In genomic region chr12:40054554-40055226, GRCh38 we compare ENCODE assay signal across 12 cellular contexts. TPM values are rescaled to one million over a fixed set of nuclear protein-coding genes. Genes with fewer than 3 reads are reported as not detected.
A peak's percentile ranks its signal among the peaks of the same experiment; 100 is the strongest.
DNase-seq lines count a peak whose midpoint lies in the region; ATAC-seq and TF ChIP-seq lines count a peak whose summit lies in the region.
"Had no signal": no experiment of that assay in that cellular context is flagged by ENCODE, and none has a peak within 500 bp of the region (broad histone marks: within the 10 kb centered on the region; RNA-seq: fewer than 3 reads in every experiment).

No MANE protein-coding gene starts in this region.

- intact Hi-C loops in heart right ventricle (cut with DNase I) (loop anchor here in 2 of 10 donors (5.0 to 10.0 kb wide), 2 partner anchors 42 to 50 kb away; partner anchors contain the start of gene SLC2A13 (in 1 of the 2)), sciatic nerve (cut with DNase I) (no loop called here), thyroid gland (cut with DNase I) (no loop called here)
- intact Hi-C loops in activated CD4-positive, alpha-beta T cell treated with anti-CD3 and anti-CD28 coated beads, Interleukin-2, amount 10 ng/mL, durations not matched to agents 24 days and 14 days (cut with micrococcal nuclease), result no loop called here

- no peak for TF ChIP-seq POLR2A in thyroid gland (IDR thresholded peaks at IDR 0.05)

- no peaks in the 10 kb centered on the region for H3K9me3 Mint-ChIP-seq in activated CD4-positive, alpha-beta T cell treated with anti-CD3 and anti-CD28 coated beads, Interleukin-2, amount 10 ng/mL, durations not matched to agents 24 days and 14 days
- H3K9me3 Mint-ChIP-seq: nephron had no signal

- peak; percentile 74 for DNase-seq in GM03348 (ENCODE audit: low spot score)
- DNase-seq in heart right ventricle, result peak in 1 of 2 donors; percentile 20
- DNase-seq in sciatic nerve (ENCODE audit: low spot score), result no peak
- no peak for DNase-seq in SKM-1 treated with dmso at 0.1 percent for 144 hours (lab: John Stamatoyannopoulos, UW; ENCODE audit: unreplicated experiment)
- DNase-seq in activated CD4-positive, alpha-beta T cell treated with anti-CD3 and anti-CD28 coated beads, Interleukin-2, amount 10 ng/mL, durations not matched to agents 24 days and 14 days, result no peak
- DNase-seq in HAP-1 (ENCODE audit: low spot score in 2 of 2), result no peak
- no peak for DNase-seq in thyroid gland
- DNase-seq: activated naive CD4-positive, alpha-beta T cell treated with Interleukin-2 at 50 U/mL for 16 hours; GF-D8; NCI-H345 had no signal

- H3K4me3 ChIP-seq in WI38 (ENCODE audit: low read depth, low read length), result peak overlapping the region; percentile 21; the same call in 1 of the 2 replicates
- peak overlapping the region in 6 of 10 donors; percentile 1 to 28 (median 6) for H3K4me3 ChIP-seq in heart right ventricle
- no peak overlapping the region for H3K4me3 ChIP-seq in HAP-1
- no peak overlapping the region for H3K4me3 ChIP-seq in thyroid gland (replicated peaks in 1 of 3)

- ATAC-seq in heart right ventricle, result peak; percentile 66 to 93 (median 74)
- ATAC-seq in sciatic nerve, result peak; percentile 75

- peaks cover 0 to 30% (median 10%) of the 10 kb centered on the region in 9 donors for H3K4me1 ChIP-seq in heart right ventricle
- H3K4me1 ChIP-seq in HAP-1, result no peaks in the 10 kb centered on the region
- H3K4me1 ChIP-seq in thyroid gland, result no peaks in the 10 kb centered on the region

- H3K27me3 ChIP-seq in heart right ventricle, result no peaks in the 10 kb centered on the region
- no peaks in the 10 kb centered on the region for H3K27me3 ChIP-seq in HAP-1 (ENCODE audit: low read depth)
- no peaks in the 10 kb centered on the region for H3K27me3 ChIP-seq in thyroid gland

- no peak overlapping the region for H3K4me3 Mint-ChIP-seq in activated CD4-positive, alpha-beta T cell treated with anti-CD3 and anti-CD28 coated beads, Interleukin-2, amount 10 ng/mL, durations not matched to agents 24 days and 14 days
- H3K4me3 Mint-ChIP-seq: nephron had no signal

- H3K9me3 ChIP-seq in heart right ventricle (no peaks in the 10 kb centered on the region), HAP-1 (no peaks in the 10 kb centered on the region), thyroid gland (no peaks in the 10 kb centered on the region)

- WGBS in heart right ventricle, 2 donors, result 48 to 53% methylated on average over 6 of the region's 6 CpGs
- 67 to 69% methylated on average over 6 of the region's 6 CpGs for WGBS in thyroid gland, 2 donors

- H3K27ac ChIP-seq in heart right ventricle, result peak overlapping the region in 9 of 10 donors; percentile 24 to 73 (median 69)
- H3K27ac ChIP-seq in thyroid gland, result no peak overlapping the region

- H3K27ac Mint-ChIP-seq in activated CD4-positive, alpha-beta T cell treated with anti-CD3 and anti-CD28 coated beads, Interleukin-2, amount 10 ng/mL, durations not matched to agents 24 days and 14 days, result no peak overlapping the region
- H3K27ac Mint-ChIP-seq: nephron had no signal

- H3K27me3 Mint-ChIP-seq in activated CD4-positive, alpha-beta T cell treated with anti-CD3 and anti-CD28 coated beads, Interleukin-2, amount 10 ng/mL, durations not matched to agents 24 days and 14 days, result no peaks in the 10 kb centered on the region

- no peaks in the 10 kb centered on the region for H3K36me3 ChIP-seq in heart right ventricle
- no peaks in the 10 kb centered on the region for H3K36me3 ChIP-seq in HAP-1 (replicated peaks)
- H3K36me3 ChIP-seq in thyroid gland, result no peaks in the 10 kb centered on the region

- in situ Hi-C loops in HAP-1 (cut with MboI; ENCODE audit: low sequenced_read_pairs), result no loop called here

- TF ChIP-seq CTCF in WI38 (IDR thresholded peaks at IDR 0.05; ENCODE audit: low read depth, low read length) (no peak), heart right ventricle (IDR thresholded peaks at IDR 0.05) (no peak), thyroid gland (IDR thresholded peaks at IDR 0.05) (no peak)

- H3K36me3 Mint-ChIP-seq in activated CD4-positive, alpha-beta T cell treated with anti-CD3 and anti-CD28 coated beads, Interleukin-2, amount 10 ng/mL, durations not matched to agents 24 days and 14 days (ENCODE audit: low read depth), result no peaks in the 10 kb centered on the region

- no peaks in the 10 kb centered on the region for H3K4me1 Mint-ChIP-seq in activated CD4-positive, alpha-beta T cell treated with anti-CD3 and anti-CD28 coated beads, Interleukin-2, amount 10 ng/mL, durations not matched to agents 24 days and 14 days
- H3K4me1 Mint-ChIP-seq: nephron had no signal

RNA-seq across cellular contexts. Expression of gene SLC2A13, which starts 51.2 kb away (rescaled TPM):
- total RNA-seq in heart right ventricle, result 10 to 100 TPM in 6 of 10 donors, 1 to 10 TPM in 4; 7.3 to 14.2 (median 10.2) TPM
- 1 to 10 TPM; 2.6 to 3.1 TPM for polyA plus RNA-seq in heart right ventricle
- total RNA-seq in sciatic nerve, result 12.7 TPM
- 2.9 and 3.1 TPM in 2 replicates for total RNA-seq in activated CD4-positive, alpha-beta T cell treated with anti-CD3 and anti-CD28 coated beads, Interleukin-2, amount 10 ng/mL, durations not matched to agents 24 days and 14 days
- total RNA-seq in thyroid gland, result 10 to 100 TPM in 2 of 4 donors, 1 to 10 TPM in 2; 9.8 to 21.3 (median 10.0) TPM

Comparison
In these comparisons a context has a peak if more than half of its experiments do, and no peak if none do; other contexts are left out.
1. H3K4me3 ChIP-seq: peak in WI38 (single experiment) and heart right ventricle (6 of 10); none in HAP-1 (single experiment) and thyroid gland (0 of 3).
2. H3K27ac ChIP-seq: peak in heart right ventricle (9 of 10); none in thyroid gland (0 of 3).